1 cellular context compared by ENCODE assay signal in genomic region chr1:56284933-56285332, GRCh38.
TF ChIP-seq lines count a peak whose summit lies in the region.

No MANE protein-coding gene starts in this region.

TF ChIP-seq in HepG2, 621 proteins besides CTCF, POLR2A, EP300 and RAD21 (continued from another document and continues in another):
- no peak for TF ChIP-seq ZNF770 (CRISPR knock-in tag; IDR thresholded peaks at IDR 0.05)
- no peak for TF ChIP-seq FOXK2 (IDR thresholded peaks at IDR 0.05)
- TF ChIP-seq TRIM24 (CRISPR knock-in tag; IDR thresholded peaks at IDR 0.05) = no peak
- TF ChIP-seq ARID3A (IDR thresholded peaks at IDR 0.05; ENCODE audit: low read depth, low read length) = no peak; the same call in 1 of the 2 replicates
- no peak for TF ChIP-seq ZNF878 (CRISPR knock-in tag; IDR thresholded peaks at IDR 0.05)
- TF ChIP-seq ATRX (CRISPR knock-in tag; IDR thresholded peaks at IDR 0.05; ENCODE audit: borderline replicate concordance) = no peak
- TF ChIP-seq SNAPC2 (CRISPR knock-in tag; IDR thresholded peaks at IDR 0.05) = no peak
- no peak for TF ChIP-seq YEATS4 (CRISPR knock-in tag; IDR thresholded peaks at IDR 0.05; ENCODE audit: borderline replicate concordance)
- no peak for TF ChIP-seq ZNF75D (CRISPR knock-in tag; IDR thresholded peaks at IDR 0.05; ENCODE audit: borderline replicate concordance)
- 0 out of 2 replicates have a peak, but pooled peaks have one; percentile 3 for TF ChIP-seq SMC3 (IDR thresholded peaks at IDR 0.05; ENCODE audit: low read length)
- no peak for TF ChIP-seq CREB1 (IDR thresholded peaks at IDR 0.05)
- no peak for TF ChIP-seq CREB1 (CRISPR knock-in tag; IDR thresholded peaks at IDR 0.05)
- TF ChIP-seq CERS6 (CRISPR knock-in tag; IDR thresholded peaks at IDR 0.05) = no peak
- TF ChIP-seq REL (CRISPR knock-in tag; conservative IDR thresholded peaks at IDR 0.05) = no peak
- TF ChIP-seq ZNF564 (CRISPR knock-in tag; IDR thresholded peaks at IDR 0.05) = no peak
- no peak for TF ChIP-seq EZH2 (conservative IDR thresholded peaks at IDR 0.05; ENCODE audit: low read depth, low read length)
- TF ChIP-seq KAT8 (CRISPR knock-in tag; IDR thresholded peaks at IDR 0.05) = 0 out of 2 replicates have a peak, but pooled peaks have one; percentile 46
- TF ChIP-seq PAXIP1 (CRISPR knock-in tag; conservative IDR thresholded peaks at IDR 0.05) = peak; percentile 65
- peak; percentile 61; the same call in 1 of the 2 replicates for TF ChIP-seq PITX1 (CRISPR knock-in tag; IDR thresholded peaks at IDR 0.05)
- no peak for TF ChIP-seq ATM (IDR thresholded peaks at IDR 0.05; ENCODE audit: borderline replicate concordance)
- peak; percentile 78 for TF ChIP-seq ARID5B (CRISPR knock-in tag; IDR thresholded peaks at IDR 0.05)
- no peak for TF ChIP-seq HMG20B (CRISPR knock-in tag; conservative IDR thresholded peaks at IDR 0.05)
- TF ChIP-seq TFAP4 (IDR thresholded peaks at IDR 0.05; ENCODE audit: borderline replicate concordance, low read depth) = no peak
- TF ChIP-seq BRF2 (CRISPR knock-in tag; IDR thresholded peaks at IDR 0.05) = no peak
- TF ChIP-seq TMF1 (CRISPR knock-in tag; IDR thresholded peaks at IDR 0.05; ENCODE audit: low read depth) = no peak
- TF ChIP-seq REST (IDR thresholded peaks at IDR 0.05; ENCODE audit: borderline replicate concordance in 1 of 2, low read depth in 1 of 2, low read length in 2 of 2) = peak; percentile 29 to 92
- TF ChIP-seq PRDM15 (CRISPR knock-in tag; IDR thresholded peaks at IDR 0.05) = no peak
- TF ChIP-seq PAF1 (CRISPR knock-in tag; IDR thresholded peaks at IDR 0.05) = no peak
- no peak for TF ChIP-seq ZNF335 (CRISPR knock-in tag; IDR thresholded peaks at IDR 0.05)
- TF ChIP-seq MTA3 (CRISPR knock-in tag; IDR thresholded peaks at IDR 0.05) = no peak
- no peak for TF ChIP-seq YEATS2 (CRISPR knock-in tag; IDR thresholded peaks at IDR 0.05; ENCODE audit: borderline replicate concordance)
- peak; percentile 45; the same call in 1 of the 2 replicates for TF ChIP-seq BCL6 (CRISPR knock-in tag; IDR thresholded peaks at IDR 0.05)
- 0 out of 2 replicates have a peak, but pooled peaks have one; percentile 44 for TF ChIP-seq GZF1 (CRISPR knock-in tag; IDR thresholded peaks at IDR 0.05)
- no peak for TF ChIP-seq KDM6A (CRISPR knock-in tag; IDR thresholded peaks at IDR 0.05; ENCODE audit: low read depth)
- TF ChIP-seq SP5 (CRISPR knock-in tag; IDR thresholded peaks at IDR 0.05; ENCODE audit: borderline replicate concordance, low read depth) = no peak
- no peak for TF ChIP-seq NFKB2 (CRISPR knock-in tag; IDR thresholded peaks at IDR 0.05; ENCODE audit: borderline replicate concordance)
- TF ChIP-seq KLF15 (CRISPR knock-in tag; IDR thresholded peaks at IDR 0.05; ENCODE audit: borderline replicate concordance) = no peak
- peak; percentile 80 for TF ChIP-seq CEBPG (CRISPR knock-in tag; IDR thresholded peaks at IDR 0.05)
- 0 out of 2 replicates have a peak, but pooled peaks have one; percentile 56 for TF ChIP-seq RCOR2 (CRISPR knock-in tag; IDR thresholded peaks at IDR 0.05)
- no peak for TF ChIP-seq ZNF441 (CRISPR knock-in tag; IDR thresholded peaks at IDR 0.05; ENCODE audit: borderline replicate concordance)
